Comparison of ENCODE assay signal across 12 cellular contexts in genomic region chr2:235765181-235765820, GRCh38.
DNase-seq lines count a peak whose midpoint lies in the region; ATAC-seq lines count a peak whose summit lies in the region.
"Had no signal": no experiment of that assay in that cellular context is flagged by ENCODE, and none has a peak within 500 bp of the region (broad histone marks: within the 10 kb centered on the region; RNA-seq: fewer than 3 reads in every experiment).

No MANE protein-coding gene starts in this region.

- H3K4me3 ChIP-seq in SJSA1, result no peak overlapping the region
- H3K4me3 ChIP-seq: lung had no signal

- no peak overlapping the region for H3K27ac Mint-ChIP-seq in immature natural killer cell
- H3K27ac Mint-ChIP-seq: activated naive CD4-positive, alpha-beta T cell treated with anti-CD3 and anti-CD28 coated beads, Interleukin-2, amount 50 U/mL, for 72 hours had no signal

- DNase-seq in GM04504 (ENCODE audit: low read depth) (peak; percentile 46), SJSA1 (ENCODE audit: low read depth in 1 of 2, low spot score in 2 of 2) (peak; percentile 23 to 62), fibroblast of the conjunctiva (ENCODE audit: low read depth) (peak; percentile 41), sciatic nerve (ENCODE audit: low spot score) (no peak), immature natural killer cell (no peak), DMS79 (lab: John Stamatoyannopoulos, UW) (no peak)
- no peak for DNase-seq in activated CD4-positive, alpha-beta T cell treated with anti-CD3 and anti-CD28 coated beads for 1 hour

- H3K4me1 ChIP-seq in SJSA1 (replicated peaks), result peaks cover 7% of the 10 kb centered on the region

- H3K27me3 ChIP-seq in SJSA1 (replicated peaks), result no peaks in the 10 kb centered on the region

- H3K4me1 Mint-ChIP-seq in immature natural killer cell, result peaks cover 0 to 5% of the 10 kb centered on the region in 2 donors

- H3K27me3 Mint-ChIP-seq in immature natural killer cell (ENCODE audit: low read depth in 3 of 3), result peaks cover 0 to 4% (median 3%) of the 10 kb centered on the region in 3 donors

- no peaks in the 10 kb centered on the region for H3K9me3 ChIP-seq in SJSA1 (replicated peaks)

- H3K4me3 Mint-ChIP-seq in immature natural killer cell, result no peak overlapping the region

- H3K9me3 Mint-ChIP-seq in immature natural killer cell, result no peaks in the 10 kb centered on the region
- H3K9me3 Mint-ChIP-seq: activated naive CD4-positive, alpha-beta T cell treated with anti-CD3 and anti-CD28 coated beads, Interleukin-2, amount 50 U/mL, for 72 hours had no signal

- H3K36me3 Mint-ChIP-seq in immature natural killer cell, result peaks cover 3 to 18% (median 3%) of the 10 kb centered on the region in 3 donors
- H3K36me3 Mint-ChIP-seq: activated naive CD4-positive, alpha-beta T cell treated with anti-CD3 and anti-CD28 coated beads, Interleukin-2, amount 50 U/mL, for 72 hours had no signal

- intact Hi-C loops in sciatic nerve (cut with DNase I), result no loop called here

- ATAC-seq in sciatic nerve (peak; percentile 39), GM18858 (IDR thresholded peaks at IDR 0.05; ENCODE audit: unreplicated experiment) (no peak)

- peak overlapping the region; percentile 31; the same call in 1 of the 2 replicates for H3K27ac ChIP-seq in SJSA1
- H3K27ac ChIP-seq: epithelial cell of prostate, KMS-11 had no signal

- peaks cover 27% of the 10 kb centered on the region for H3K36me3 ChIP-seq in SJSA1

Comparison
In these comparisons a context has a peak if more than half of its experiments do, and no peak if none do; other contexts are left out.
1. DNase-seq: peak in GM04504 (single experiment), SJSA1 (2 of 2) and fibroblast of the conjunctiva (single experiment); none in sciatic nerve (single experiment), immature natural killer cell (0 of 3), DMS79 (single experiment) and activated CD4-positive, alpha-beta T cell treated with anti-CD3 and anti-CD28 coated beads for 1 hour (single experiment).